Comparison of ENCODE assay signal across 6 cellular contexts in the genomic region with DNA sequence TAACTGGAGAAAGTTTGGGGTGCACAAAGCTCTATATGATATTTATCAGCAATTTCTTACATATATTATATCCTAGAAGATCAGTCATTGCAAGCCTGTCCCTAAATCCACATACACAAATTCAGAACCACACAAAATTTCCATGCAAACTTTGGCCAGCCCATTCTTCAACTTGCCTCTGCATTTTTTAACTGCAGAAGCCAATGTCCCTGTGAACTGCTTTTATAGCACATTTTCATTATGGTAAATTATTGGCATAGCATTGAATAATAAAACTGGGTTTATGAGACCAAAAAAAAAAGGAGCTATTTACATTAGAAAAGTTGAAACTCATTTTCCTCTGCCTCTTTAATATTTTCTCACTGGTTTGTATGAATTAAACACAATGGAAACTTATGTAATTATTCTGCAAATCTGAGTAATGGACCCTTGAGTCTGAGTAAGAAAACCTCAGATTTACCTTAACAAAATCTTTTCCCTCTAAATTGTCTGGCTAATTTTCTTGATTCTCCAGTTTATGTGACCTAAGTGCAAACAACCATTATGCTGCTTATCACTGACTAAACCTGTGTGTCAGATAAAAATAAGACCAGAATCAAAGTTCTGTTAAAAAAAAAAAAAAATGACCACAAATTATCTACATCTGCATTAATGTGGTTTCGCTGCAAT.
"Had no signal": no experiment of that assay in that cellular context is flagged by ENCODE, and none has a peak within 500 bp of the region (broad histone marks: within the 10 kb centered on the region; RNA-seq: fewer than 3 reads in every experiment).

No MANE protein-coding gene starts in this region.

- DNase-seq: GM23248, H9, HFFc6, IMR-90 had no signal

- ATAC-seq: HCT116, K562 had no signal

- H2AFZ ChIP-seq: GM23248 had no signal

- H3K4me3 ChIP-seq: GM23248, K562 had no signal

- H3K27ac ChIP-seq: GM23248 had no signal
